ENCODE assay signal across 18 cellular contexts in genomic region chr2:241179894-241180293, GRCh38. TPM values are rescaled to one million over a fixed set of nuclear protein-coding genes. Genes with fewer than 3 reads are reported as not detected.
DNase-seq lines count a peak whose midpoint lies in the region; ATAC-seq and TF ChIP-seq lines count a peak whose summit lies in the region.
"Had no signal": no experiment of that assay in that cellular context is flagged by ENCODE, and none has a peak within 500 bp of the region (broad histone marks: within the 10 kb centered on the region; RNA-seq: fewer than 3 reads in every experiment).

No MANE protein-coding gene starts in this region.

- no peaks in the 10 kb centered on the region for H3K4me1 ChIP-seq in hepatocyte (ENCODE audit: insufficient read depth)
- H3K4me1 ChIP-seq: Peyer's patch, testis had no signal

- H3K4me2 ChIP-seq in hepatocyte, result no peak overlapping the region
- H3K4me2 ChIP-seq: GM23338 had no signal

- no peak for DNase-seq in activated naive CD4-positive, alpha-beta T cell treated with anti-CD3 and anti-CD28 coated beads, Interleukin-2, amount 50 U/mL, for 72 hours (ENCODE audit: low spot score in 2 of 2)
- no peak for DNase-seq in activated naive CD4-positive, alpha-beta T cell treated with anti-CD3 and anti-CD28 coated beads, Interleukin-2, amount 10 ng/mL, durations not matched to agents 7 days and 5 days
- DNase-seq in GM20000 (ENCODE audit: low spot score), result peak; percentile 62
- DNase-seq in caudate nucleus (lab: John Stamatoyannopoulos, UW), result peak in 13 of 61 donors; percentile 7 to 86 (median 30)
- peak; percentile 12 to 21 for DNase-seq in stimulated activated CD4-positive, alpha-beta T cell treated with anti-CD3 and anti-CD28 coated beads, Interleukin-2, amount 100 ng/mL, for 48 hours
- DNase-seq in hepatocyte (ENCODE audit: low spot score), result no peak
- DNase-seq: activated B cell treated with CpG ODN at 0.5 μM for 24 hours, KBM-7, left cardiac atrium, NCI-H1092 treated with DMSO at 0.1 percent for 48 hours, NCI-H82, Peyer's patch, testis had no signal

- no peaks in the 10 kb centered on the region for H3K9me3 ChIP-seq in hepatocyte (ENCODE audit: low read depth)
- H3K9me3 ChIP-seq: Peyer's patch, testis had no signal

- H3K9me3 Mint-ChIP-seq in activated naive CD4-positive, alpha-beta T cell treated with anti-CD3 and anti-CD28 coated beads, Interleukin-2, amount 50 U/mL, for 72 hours, result no peaks in the 10 kb centered on the region
- H3K9me3 Mint-ChIP-seq in activated naive CD4-positive, alpha-beta T cell treated with anti-CD3 and anti-CD28 coated beads, Interleukin-2, amount 10 ng/mL, durations not matched to agents 7 days and 5 days, result no peaks in the 10 kb centered on the region
- H3K9me3 Mint-ChIP-seq: activated B cell treated with CpG ODN at 0.5 μM for 24 hours; activated naive CD4-positive, alpha-beta T cell treated with anti-CD3 and anti-CD28 coated beads, Interleukin-2, amount 50 U/mL, for 24 hours; GM23338 had no signal

- peaks cover 6% of the 10 kb centered on the region in 2 donors for H3K36me3 Mint-ChIP-seq in activated naive CD4-positive, alpha-beta T cell treated with anti-CD3 and anti-CD28 coated beads, Interleukin-2, amount 50 U/mL, for 72 hours
- H3K36me3 Mint-ChIP-seq in activated naive CD4-positive, alpha-beta T cell treated with anti-CD3 and anti-CD28 coated beads, Interleukin-2, amount 10 ng/mL, durations not matched to agents 7 days and 5 days, result peaks cover 26% of the 10 kb centered on the region

- H3K9me2 ChIP-seq in hepatocyte (replicated peaks; ENCODE audit: insufficient read depth), result no peaks in the 10 kb centered on the region

- no peak overlapping the region for H3K4me3 ChIP-seq in hepatocyte
- H3K4me3 ChIP-seq: GM23338, Peyer's patch, testis had no signal

- no peaks in the 10 kb centered on the region for H3K79me2 ChIP-seq in hepatocyte

- H3K27ac ChIP-seq in caudate nucleus (ENCODE audit: low read depth, low read length), result peak overlapping the region; percentile 74
- no peak overlapping the region for H3K27ac ChIP-seq in hepatocyte
- H3K27ac ChIP-seq: Peyer's patch, testis had no signal

- no peak overlapping the region for H2AFZ ChIP-seq in hepatocyte
- H2AFZ ChIP-seq: GM23338 had no signal

- 86% methylated on average over 4 of the region's 4 CpGs for whole genome bisulfite sequencing in hepatocyte (ENCODE audit: low lambda C conversion rate, missing lambda C conversion rate)

- CTCF ChIA-PET in activated naive CD4-positive, alpha-beta T cell treated with anti-CD3 and anti-CD28 coated beads, Interleukin-2, amount 10 ng/mL, durations not matched to agents 7 days and 5 days (lab: Charles Lee), result no interaction called here

- ATAC-seq in activated naive CD4-positive, alpha-beta T cell treated with anti-CD3 and anti-CD28 coated beads, Interleukin-2, amount 50 U/mL, for 72 hours, result peak; percentile 34 to 94
- ATAC-seq in HG02885 (IDR thresholded peaks at IDR 0.05; ENCODE audit: poor library complexity, unreplicated experiment) (no peak), HG02623 (IDR thresholded peaks at IDR 0.05; ENCODE audit: unreplicated experiment) (no peak)

- no peaks in the 10 kb centered on the region for H3K36me3 ChIP-seq in hepatocyte (replicated peaks; ENCODE audit: insufficient read depth, low read depth)

- peak overlapping the region in 1 of 2 donors; percentile 68 for H3K27ac Mint-ChIP-seq in activated naive CD4-positive, alpha-beta T cell treated with anti-CD3 and anti-CD28 coated beads, Interleukin-2, amount 50 U/mL, for 72 hours
- no peak overlapping the region for H3K27ac Mint-ChIP-seq in activated naive CD4-positive, alpha-beta T cell treated with anti-CD3 and anti-CD28 coated beads, Interleukin-2, amount 10 ng/mL, durations not matched to agents 7 days and 5 days
- H3K27ac Mint-ChIP-seq: activated B cell treated with CpG ODN at 0.5 μM for 24 hours; activated naive CD4-positive, alpha-beta T cell treated with anti-CD3 and anti-CD28 coated beads, Interleukin-2, amount 50 U/mL, for 24 hours; GM23338 had no signal

- no peaks in the 10 kb centered on the region for H3K27me3 Mint-ChIP-seq in activated naive CD4-positive, alpha-beta T cell treated with anti-CD3 and anti-CD28 coated beads, Interleukin-2, amount 10 ng/mL, durations not matched to agents 7 days and 5 days
- H3K27me3 Mint-ChIP-seq: activated B cell treated with CpG ODN at 0.5 μM for 24 hours; activated naive CD4-positive, alpha-beta T cell treated with anti-CD3 and anti-CD28 coated beads, Interleukin-2, amount 50 U/mL, for 24 hours had no signal

- H3K4me3 Mint-ChIP-seq in activated naive CD4-positive, alpha-beta T cell treated with anti-CD3 and anti-CD28 coated beads, Interleukin-2, amount 10 ng/mL, durations not matched to agents 7 days and 5 days, result no peak overlapping the region
- H3K4me3 Mint-ChIP-seq: activated B cell treated with CpG ODN at 0.5 μM for 24 hours; activated naive CD4-positive, alpha-beta T cell treated with anti-CD3 and anti-CD28 coated beads, Interleukin-2, amount 50 U/mL, for 24 hours; GM23338 had no signal

- no peaks in the 10 kb centered on the region for H3K4me1 Mint-ChIP-seq in activated naive CD4-positive, alpha-beta T cell treated with anti-CD3 and anti-CD28 coated beads, Interleukin-2, amount 10 ng/mL, durations not matched to agents 7 days and 5 days
- H3K4me1 Mint-ChIP-seq: activated B cell treated with CpG ODN at 0.5 μM for 24 hours; activated naive CD4-positive, alpha-beta T cell treated with anti-CD3 and anti-CD28 coated beads, Interleukin-2, amount 50 U/mL, for 24 hours had no signal

- TF ChIP-seq CTCF in GM20000 (IDR thresholded peaks at IDR 0.05; ENCODE audit: extremely low read depth, missing control alignments) (no peak), hepatocyte (IDR thresholded peaks at IDR 0.05; ENCODE audit: poor library complexity) (no peak)

- H3K27me3 ChIP-seq in hepatocyte, result no peaks in the 10 kb centered on the region
- H3K27me3 ChIP-seq: Peyer's patch, testis had no signal

- no peaks in the 10 kb centered on the region for H4K20me1 ChIP-seq in hepatocyte (ENCODE audit: insufficient read depth, poor library complexity, severe bottlenecking)

RNA-seq across cellular contexts. Expression of gene ANO7, which starts 8.6 kb away (rescaled TPM):
- 1 to 10 TPM in 1 of 2 donors, under 1 TPM in 1; 0.27 to 5.3 TPM for total RNA-seq in activated naive CD4-positive, alpha-beta T cell treated with anti-CD3 and anti-CD28 coated beads, Interleukin-2, amount 50 U/mL, for 72 hours
- total RNA-seq in hepatocyte, result 0.72 and 1.00 TPM in 2 replicates
- polyA plus RNA-seq in hepatocyte, result 1.4 and 3.0 TPM in 2 replicates
- total RNA-seq: skeletal muscle tissue had no signal

RNA-seq across cellular contexts. Expression of gene PPP1R7, which starts 29.6 kb away (rescaled TPM):
- 10 to 100 TPM; 81.6 to 98.9 TPM for total RNA-seq in activated naive CD4-positive, alpha-beta T cell treated with anti-CD3 and anti-CD28 coated beads, Interleukin-2, amount 50 U/mL, for 72 hours
- total RNA-seq in hepatocyte, result 46.7 and 55.5 TPM in 2 replicates
- polyA plus RNA-seq in hepatocyte, result 84.9 and 86.9 TPM in 2 replicates

RNA-seq across cellular contexts. Expression of gene PASK, which starts 30.6 kb away (rescaled TPM):
- total RNA-seq in activated naive CD4-positive, alpha-beta T cell treated with anti-CD3 and anti-CD28 coated beads, Interleukin-2, amount 50 U/mL, for 72 hours, result 10 to 100 TPM; 67.6 to 95.3 TPM
- total RNA-seq in hepatocyte, result 3.0 and 8.8 TPM in 2 replicates
- polyA plus RNA-seq in hepatocyte, result 2.5 and 2.6 TPM in 2 replicates

Comparison
In these comparisons a context has a peak if more than half of its experiments do, and no peak if none do; other contexts are left out.
1. ATAC-seq: peak in activated naive CD4-positive, alpha-beta T cell treated with anti-CD3 and anti-CD28 coated beads, Interleukin-2, amount 50 U/mL, for 72 hours (2 of 2); none in HG02885 (single experiment) and HG02623 (single experiment).
2. DNase-seq: peak in GM20000 (single experiment) and stimulated activated CD4-positive, alpha-beta T cell treated with anti-CD3 and anti-CD28 coated beads, Interleukin-2, amount 100 ng/mL, for 48 hours (2 of 2); none in activated naive CD4-positive, alpha-beta T cell treated with anti-CD3 and anti-CD28 coated beads, Interleukin-2, amount 50 U/mL, for 72 hours (0 of 2), activated naive CD4-positive, alpha-beta T cell treated with anti-CD3 and anti-CD28 coated beads, Interleukin-2, amount 10 ng/mL, durations not matched to agents 7 days and 5 days (single experiment) and hepatocyte (single experiment).